12 cellular contexts compared by ENCODE assay signal in the genomic region with DNA sequence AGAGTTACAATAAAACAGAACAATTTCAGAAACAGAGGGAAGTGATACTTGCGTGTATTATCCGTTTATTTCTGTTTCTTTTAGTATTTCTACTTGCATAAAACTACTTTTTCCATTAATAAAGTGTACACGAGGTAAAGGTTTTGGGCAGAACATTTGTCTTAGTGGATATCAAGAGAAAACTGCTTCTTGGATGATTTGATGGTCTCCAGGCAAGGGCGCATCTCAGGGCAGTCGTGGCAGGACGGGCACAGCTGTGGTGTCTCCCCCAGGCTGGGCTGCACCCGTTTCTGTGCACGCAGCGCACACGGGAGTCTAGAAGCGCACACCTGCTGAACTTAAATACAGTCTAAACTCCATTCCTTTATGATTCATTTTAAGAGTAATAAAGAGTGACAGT. TPM values are rescaled to one million over a fixed set of nuclear protein-coding genes. Genes with fewer than 3 reads are reported as not detected.
A peak's percentile ranks its signal among the peaks of the same experiment; 100 is the strongest.
DNase-seq lines count a peak whose midpoint lies in the region; ATAC-seq and TF ChIP-seq lines count a peak whose summit lies in the region.
"Had no signal": no experiment of that assay in that cellular context is flagged by ENCODE, and none has a peak within 500 bp of the region (broad histone marks: within the 10 kb centered on the region; RNA-seq: fewer than 3 reads in every experiment).

No MANE protein-coding gene starts in this region.

- peaks cover 4 to 14% (median 7%) of the 10 kb centered on the region in 3 experiments; a peak in 6 of 7 replicates for H3K36me3 Mint-ChIP-seq in H9 (ENCODE audit: insufficient read depth in 1 of 3, low read depth in 3 of 3)
- peaks cover 11% of the 10 kb centered on the region for H3K36me3 Mint-ChIP-seq in activated T-helper 1 cell treated with anti-CD3 and anti-CD28 coated beads, Interleukin-12 subunit alpha, Interleukin-12 subunit beta, Interleukin-2, Interleukin-4 antibody, amounts not matched to agents 30 ng/mL and 10 ng/mL and 1 ng/mL, durations not matched to agents 14 hours and 24 hours and 36 hours (ENCODE audit: low read depth)

- H2AK5ac ChIP-seq in H9 (ENCODE audit: insufficient read length, low read length) (no peak overlapping the region), trophoblast cell (ENCODE audit: low read length) (no peak overlapping the region)

- no peak overlapping the region for H3K23ac ChIP-seq in H9 (ENCODE audit: insufficient read length, low read depth, low read length)
- no peak overlapping the region for H3K23ac ChIP-seq in trophoblast cell (ENCODE audit: low read length)

- H3K9ac ChIP-seq in H9 (ENCODE audit: extremely low read depth, insufficient read length, low read length) (no peak overlapping the region), iPS-18a (ENCODE audit: low read length) (no peak overlapping the region), trophoblast cell (ENCODE audit: low read length) (no peak overlapping the region)

- H3K14ac ChIP-seq in H9 (ENCODE audit: insufficient read depth, low read length) (no peak overlapping the region), trophoblast cell (ENCODE audit: low read length) (no peak overlapping the region)

- peak overlapping the region; percentile 48 for H3K4me3 ChIP-seq in iPS-18a (ENCODE audit: low read length)
- no peak overlapping the region for H3K4me3 ChIP-seq in trophoblast cell (ENCODE audit: low read depth, low read length)
- no peak overlapping the region for H3K4me3 ChIP-seq in SJCRH30

- H3K9me3 ChIP-seq in H9 (ENCODE audit: control insufficient read depth, low read depth, low read length) (no peaks in the 10 kb centered on the region), iPS-18a (ENCODE audit: control insufficient read depth, low read depth, low read length) (peaks cover 5% of the 10 kb centered on the region), trophoblast cell (ENCODE audit: insufficient read depth, low read depth, low read length) (no peaks in the 10 kb centered on the region), SJCRH30 (replicated peaks) (no peaks in the 10 kb centered on the region)

- H4K20me1 ChIP-seq in H9 (ENCODE audit: control insufficient read depth, insufficient read depth, insufficient read length): no peaks in the 10 kb centered on the region

- H3K18ac ChIP-seq in H9 (ENCODE audit: insufficient read length, low read depth, low read length) (no peak overlapping the region), trophoblast cell (ENCODE audit: low read length) (no peak overlapping the region)

- H3K79me2 ChIP-seq in H9 (ENCODE audit: insufficient read depth, low read length): no peaks in the 10 kb centered on the region
- no peaks in the 10 kb centered on the region for H3K79me2 ChIP-seq in trophoblast cell (ENCODE audit: control insufficient read depth, insufficient read depth, low read length, poor library complexity)

- H3K9me3 Mint-ChIP-seq in H9: peaks cover 10% of the 10 kb centered on the region in 2 experiments
- peaks cover 4% of the 10 kb centered on the region for H3K9me3 Mint-ChIP-seq in activated T-helper 1 cell treated with anti-CD3 and anti-CD28 coated beads, Interleukin-12 subunit alpha, Interleukin-12 subunit beta, Interleukin-2, Interleukin-4 antibody, amounts not matched to agents 30 ng/mL and 10 ng/mL and 1 ng/mL, durations not matched to agents 14 hours and 24 hours and 36 hours

- H4K12ac ChIP-seq in trophoblast cell (ENCODE audit: low read depth, low read length): no peak overlapping the region

- H3K4me2 ChIP-seq in H9 (ENCODE audit: insufficient read depth, insufficient read length, low read length) (peak overlapping the region; percentile 59), trophoblast cell (ENCODE audit: low read length) (peak overlapping the region; percentile 83)

- H3T11ph ChIP-seq in H9 (ENCODE audit: low read length): no peak overlapping the region

- no peak overlapping the region for H2BK20ac ChIP-seq in H9 (ENCODE audit: low read depth, low read length, poor library complexity, severe bottlenecking)

- H3K4me3 Mint-ChIP-seq in H9: peak overlapping the region; percentile 58 to 78
- H3K4me3 Mint-ChIP-seq in activated T-helper 1 cell treated with anti-CD3 and anti-CD28 coated beads, Interleukin-12 subunit alpha, Interleukin-12 subunit beta, Interleukin-2, Interleukin-4 antibody, amounts not matched to agents 30 ng/mL and 10 ng/mL and 1 ng/mL, durations not matched to agents 14 hours and 24 hours and 36 hours: peak overlapping the region; percentile 37

- H3K79me1 ChIP-seq in H9 (ENCODE audit: insufficient read depth, low read depth, low read length, poor library complexity, severe bottlenecking): no peaks in the 10 kb centered on the region
- peaks cover 7% of the 10 kb centered on the region for H3K79me1 ChIP-seq in trophoblast cell (ENCODE audit: low read length)

- no peak for TF ChIP-seq CTCF in H9 (conservative IDR thresholded peaks at IDR 0.05)

- peaks cover 46% of the 10 kb centered on the region for H3K27me3 Mint-ChIP-seq in H9 (ENCODE audit: low read depth)
- H3K27me3 Mint-ChIP-seq in activated T-helper 1 cell treated with anti-CD3 and anti-CD28 coated beads, Interleukin-12 subunit alpha, Interleukin-12 subunit beta, Interleukin-2, Interleukin-4 antibody, amounts not matched to agents 30 ng/mL and 10 ng/mL and 1 ng/mL, durations not matched to agents 14 hours and 24 hours and 36 hours (ENCODE audit: insufficient read depth): peaks cover 51% of the 10 kb centered on the region

- no peak overlapping the region for H3K27ac Mint-ChIP-seq in H9
- no peak overlapping the region for H3K27ac Mint-ChIP-seq in activated T-helper 1 cell treated with anti-CD3 and anti-CD28 coated beads, Interleukin-12 subunit alpha, Interleukin-12 subunit beta, Interleukin-2, Interleukin-4 antibody, amounts not matched to agents 30 ng/mL and 10 ng/mL and 1 ng/mL, durations not matched to agents 14 hours and 24 hours and 36 hours

- H3K4ac ChIP-seq in H9 (ENCODE audit: low read depth, low read length): no peak overlapping the region
- H3K4ac ChIP-seq in trophoblast cell (ENCODE audit: low read depth, low read length): no peak overlapping the region

- H3K27ac ChIP-seq in H9 (ENCODE audit: insufficient read length, low read depth, low read length) (no peak overlapping the region), iPS-18a (ENCODE audit: low read length) (no peak overlapping the region), trophoblast cell (ENCODE audit: low read depth, low read length) (no peak overlapping the region), SJCRH30 (no peak overlapping the region)
- H3K27ac ChIP-seq: heart left ventricle had no signal

- peaks cover 11% of the 10 kb centered on the region; the same call in 1 of the 2 replicates for H3K4me1 ChIP-seq in H9 (ENCODE audit: insufficient read depth, low read length)
- H3K4me1 ChIP-seq in iPS-18a (ENCODE audit: control insufficient read depth, low read depth, low read length): peaks cover 23% of the 10 kb centered on the region
- H3K4me1 ChIP-seq in trophoblast cell (ENCODE audit: control insufficient read depth in 1 of 2, insufficient read depth in 2 of 2, low read length in 2 of 2): peaks cover 9 to 15% of the 10 kb centered on the region in 2 experiments
- H3K4me1 ChIP-seq in SJCRH30: no peaks in the 10 kb centered on the region

- H3K27me3 ChIP-seq in H9 (ENCODE audit: insufficient read depth, low read length) (peaks cover 3% of the 10 kb centered on the region; the same call in 1 of the 2 replicates), iPS-18a (ENCODE audit: control insufficient read depth, insufficient read depth, low read length) (peaks cover 29% of the 10 kb centered on the region), trophoblast cell (ENCODE audit: insufficient read depth, low read length) (peaks cover 6% of the 10 kb centered on the region), SJCRH30 (peaks cover 17% of the 10 kb centered on the region; the same call in 1 of the 2 replicates)

- DNase-seq in H9 (no peak), trophoblast cell (no peak), HuH-7.5 (ENCODE audit: low spot score) (no peak), SJCRH30 (no peak)
- DNase-seq in activated T-helper 1 cell treated with anti-CD3 and anti-CD28 coated beads, Interleukin-12 subunit alpha, Interleukin-12 subunit beta, Interleukin-2, Interleukin-4 antibody, amounts not matched to agents 30 ng/mL and 10 ng/mL and 1 ng/mL, durations not matched to agents 14 hours and 24 hours and 36 hours (ENCODE audit: low spot score): no peak
- DNase-seq: DMS 273 treated with DMSO at 0.1 percent for 48 hours, heart left ventricle, mesenchymal stem cell, NCI-H345 had no signal

- H2BK5ac ChIP-seq in H9 (ENCODE audit: insufficient read length, low read length) (no peak overlapping the region), trophoblast cell (ENCODE audit: low read depth, low read length, poor library complexity) (no peak overlapping the region)

- no peak overlapping the region for H4K5ac ChIP-seq in H9 (ENCODE audit: insufficient read length, low read depth, low read length)

- H2AFZ ChIP-seq in H9 (ENCODE audit: low read length) (no peak overlapping the region), trophoblast cell (ENCODE audit: insufficient read depth, low read length, poor library complexity) (no peak overlapping the region)

- H2BK12ac ChIP-seq in H9 (ENCODE audit: insufficient read length, low read depth, low read length) (no peak overlapping the region), trophoblast cell (ENCODE audit: low read length) (no peak overlapping the region)

- H3K4me1 Mint-ChIP-seq in H9: peaks cover 45 to 52% of the 10 kb centered on the region in 2 experiments
- peaks cover 31% of the 10 kb centered on the region for H3K4me1 Mint-ChIP-seq in activated T-helper 1 cell treated with anti-CD3 and anti-CD28 coated beads, Interleukin-12 subunit alpha, Interleukin-12 subunit beta, Interleukin-2, Interleukin-4 antibody, amounts not matched to agents 30 ng/mL and 10 ng/mL and 1 ng/mL, durations not matched to agents 14 hours and 24 hours and 36 hours (ENCODE audit: low read depth)

- WGBS in H9 (ENCODE audit: extremely low coverage, insufficient read length, low lambda C conversion rate): no CpG with 5 or more reads among the region's 11 CpGs
- no CpG with 5 or more reads among the region's 11 CpGs for WGBS in trophoblast cell (ENCODE audit: extremely low coverage, insufficient coverage, insufficient read length)

- no peaks in the 10 kb centered on the region for H3K23me2 ChIP-seq in H9 (ENCODE audit: insufficient read length, low read depth, low read length, poor library complexity, severe bottlenecking)

- no peak overlapping the region for H4K8ac ChIP-seq in H9 (replicated peaks; ENCODE audit: insufficient read length, low read depth, low read length)
- H4K8ac ChIP-seq in trophoblast cell (ENCODE audit: low read depth, low read length): no peak overlapping the region

- H3K56ac ChIP-seq in H9 (ENCODE audit: insufficient read length, low read depth, low read length): no peak overlapping the region

- intact Hi-C loops in activated T-helper 1 cell treated with anti-CD3 and anti-CD28 coated beads, Interleukin-12 subunit alpha, Interleukin-12 subunit beta, Interleukin-2, Interleukin-4 antibody, amounts not matched to agents 30 ng/mL and 10 ng/mL and 1 ng/mL, durations not matched to agents 14 hours and 24 hours and 36 hours (cut with micrococcal nuclease): loop anchor here (10.0 kb wide), 1 partner anchor 812 kb away; no protein-coding TSS in a partner anchor

- H3K36me3 ChIP-seq in iPS-18a (ENCODE audit: control insufficient read depth, low read depth, low read length) (no peaks in the 10 kb centered on the region), trophoblast cell (ENCODE audit: control insufficient read depth in 1 of 2, insufficient read depth in 2 of 2, low read length in 2 of 2) (no peaks in the 10 kb centered on the region), SJCRH30 (no peaks in the 10 kb centered on the region)
- H3K36me3 ChIP-seq: heart left ventricle had no signal

- no peak overlapping the region for H2BK15ac ChIP-seq in H9 (ENCODE audit: low read depth, low read length)

- H4K91ac ChIP-seq in H9 (ENCODE audit: insufficient read length, low read depth, low read length) (no peak overlapping the region), trophoblast cell (ENCODE audit: low read depth, low read length) (no peak overlapping the region)

- H2BK120ac ChIP-seq in H9 (ENCODE audit: low read depth, low read length, poor library complexity, severe bottlenecking) (no peak overlapping the region), trophoblast cell (ENCODE audit: insufficient read depth, low read length, poor library complexity) (no peak overlapping the region)

- ATAC-seq in HG02852 (IDR thresholded peaks at IDR 0.05; ENCODE audit: unreplicated experiment) (no peak), esophagus mucosa (no peak)
- ATAC-seq: heart left ventricle had no signal

RNA-seq across cellular contexts. Expression of gene RNF32, which starts 23.4 kb away (rescaled TPM):
- total RNA-seq in H9 (2021) (0.83 and 0.90 TPM in 2 replicates), esophagus mucosa (1.8 TPM)
- 2.1 and 2.2 TPM in 2 replicates for total RNA-seq in activated T-helper 1 cell treated with anti-CD3 and anti-CD28 coated beads, Interleukin-12 subunit alpha, Interleukin-12 subunit beta, Interleukin-2, Interleukin-4 antibody, amounts not matched to agents 30 ng/mL and 10 ng/mL and 1 ng/mL, durations not matched to agents 14 hours and 24 hours and 36 hours
- 1.4 and 1.6 TPM in 2 replicates for polyA plus RNA-seq in trophoblast cell (2013)
- 0.76 and 0.97 TPM in 2 replicates for total RNA-seq in SJCRH30 (2014; rRNA removed; shearing (Covaris generic))
